1 cellular context compared by ENCODE assay signal in the genomic region with DNA sequence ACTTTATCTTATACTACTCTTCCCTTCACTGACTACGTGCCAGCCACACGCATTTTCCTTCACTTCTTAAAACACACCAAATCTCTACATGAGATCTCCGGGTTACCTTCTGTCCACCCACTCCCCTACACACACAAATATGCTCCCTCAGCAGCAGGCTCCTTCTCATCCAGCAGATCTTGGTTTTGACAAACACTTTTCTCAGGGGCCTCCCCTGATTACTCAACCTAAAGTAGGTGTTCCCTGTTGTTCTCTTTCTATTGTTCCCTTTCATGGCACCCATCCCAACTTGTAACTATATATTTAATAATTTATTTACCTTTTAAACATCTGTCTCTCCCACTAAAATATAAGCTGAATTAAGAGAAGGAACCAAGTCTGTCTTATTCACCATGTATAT.
TF ChIP-seq lines count a peak whose summit lies in the region.

No MANE protein-coding gene starts in this region.

TF ChIP-seq in GM23338, 12 proteins besides CTCF, POLR2A, EP300 and RAD21 (continued from another document):
- no peak for TF ChIP-seq REST (IDR thresholded peaks at IDR 0.05; ENCODE audit: unreplicated experiment)
- TF ChIP-seq ZNF462 (CRISPR knock-in tag; IDR thresholded peaks at IDR 0.05), result no peak
- TF ChIP-seq JUNB (IDR thresholded peaks at IDR 0.05; ENCODE audit: unreplicated experiment), result no peak
- TF ChIP-seq, protein P1, sequence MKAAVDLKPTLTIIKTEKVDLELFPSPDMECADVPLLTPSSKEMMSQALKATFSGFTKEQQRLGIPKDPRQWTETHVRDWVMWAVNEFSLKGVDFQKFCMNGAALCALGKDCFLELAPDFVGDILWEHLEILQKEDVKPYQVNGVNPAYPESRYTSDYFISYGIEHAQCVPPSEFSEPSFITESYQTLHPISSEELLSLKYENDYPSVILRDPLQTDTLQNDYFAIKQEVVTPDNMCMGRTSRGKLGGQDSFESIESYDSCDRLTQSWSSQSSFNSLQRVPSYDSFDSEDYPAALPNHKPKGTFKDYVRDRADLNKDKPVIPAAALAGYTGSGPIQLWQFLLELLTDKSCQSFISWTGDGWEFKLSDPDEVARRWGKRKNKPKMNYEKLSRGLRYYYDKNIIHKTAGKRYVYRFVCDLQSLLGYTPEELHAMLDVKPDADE (IDR thresholded peaks at IDR 0.05), result no peak
- no peak for TF ChIP-seq ZNF114 (CRISPR knock-in tag; IDR thresholded peaks at IDR 0.05)
TF ChIP-seq in GM23338: peak in this region for 0.
